8 cellular contexts compared by ENCODE assay signal in genomic region chr16:17026600-17027242, GRCh38.
DNase-seq lines count a peak whose midpoint lies in the region; ATAC-seq and TF ChIP-seq lines count a peak whose summit lies in the region.

No MANE protein-coding gene starts in this region.

- ATAC-seq in GM18505 (IDR thresholded peaks at IDR 0.05; ENCODE audit: unreplicated experiment) (peak; percentile 76), GM21515 (IDR thresholded peaks at IDR 0.05; ENCODE audit: unreplicated experiment) (peak; percentile 88), HG03460 (IDR thresholded peaks at IDR 0.05; ENCODE audit: unreplicated experiment) (peak; percentile 74), naive B cell (ENCODE audit: low read depth in 2 of 2) (peak; percentile 51 to 54), aorta (ENCODE audit: low FRiP score) (no peak)

- TF ChIP-seq POLR2A in GM18505 (IDR thresholded peaks at IDR 0.05; ENCODE audit: borderline replicate concordance, extremely low read depth, insufficient read depth, insufficient read length) = peak; percentile 11

- peaks cover 20 to 26% of the 10 kb centered on the region in 2 donors for H3K36me3 Mint-ChIP-seq in naive B cell
- no peaks in the 10 kb centered on the region for H3K36me3 Mint-ChIP-seq in nephron progenitor cell (ENCODE audit: low read depth)

- 34 to 35% methylated on average over 2 of the region's 2 CpGs for WGBS in aorta, 2 donors

- peaks cover 1% of the 10 kb centered on the region for H3K9me3 ChIP-seq in aorta (ENCODE audit: control insufficient read depth, low read length)
- H3K9me3 ChIP-seq in left ventricle myocardium inferior (replicated peaks) = peaks cover 15% of the 10 kb centered on the region

- H3K27ac ChIP-seq in aorta (ENCODE audit: low read depth in 1 of 2, low read length in 2 of 2) (no peak overlapping the region), left ventricle myocardium inferior (replicated peaks) (no peak overlapping the region)

- H3K27ac Mint-ChIP-seq in naive B cell (peak overlapping the region in 5 of 6 donors; percentile 12 to 90 (median 75)), nephron progenitor cell (no peak overlapping the region)

- H3K4me1 ChIP-seq in aorta (ENCODE audit: control insufficient read depth in 1 of 2, insufficient read depth in 2 of 2, low read length in 2 of 2) (no peaks in the 10 kb centered on the region), left ventricle myocardium inferior (no peaks in the 10 kb centered on the region)

- H3K27me3 ChIP-seq in aorta (ENCODE audit: control insufficient read depth in 1 of 2, insufficient read depth in 2 of 2, low read length in 1 of 2) (no peaks in the 10 kb centered on the region), left ventricle myocardium inferior (ENCODE audit: low read depth) (peaks cover 3% of the 10 kb centered on the region)

- H3K9me3 Mint-ChIP-seq in naive B cell (peaks cover 0 to 11% (median 3%) of the 10 kb centered on the region in 7 donors), nephron progenitor cell (peaks cover 11% of the 10 kb centered on the region)

- H3K36me3 ChIP-seq in aorta (ENCODE audit: control insufficient read depth in 1 of 2, insufficient read depth in 2 of 2, low read length in 1 of 2) (no peaks in the 10 kb centered on the region), left ventricle myocardium inferior (no peaks in the 10 kb centered on the region)

- peak; percentile 14 for DNase-seq in naive B cell
- DNase-seq in nephron progenitor cell = no peak
- DNase-seq in NCI-H748 treated with DMSO at 0.1 percent for 48 hours (lab: John Stamatoyannopoulos, UW) = no peak
- DNase-seq in aorta = no peak
- DNase-seq in left ventricle myocardium inferior = no peak

- intact Hi-C loops in aorta (cut with DNase I) = loop anchor here in 1 of 2 donors (5.0 kb wide), 1 partner anchor 49 kb away; no protein-coding TSS in a partner anchor
- intact Hi-C loops in left ventricle myocardium inferior (cut with micrococcal nuclease) = no loop called here

- TF ChIP-seq CTCF in nephron progenitor cell (IDR thresholded peaks at IDR 0.05) (no peak), left ventricle myocardium inferior (IDR thresholded peaks at IDR 0.05; ENCODE audit: borderline replicate concordance) (no peak)

- H3K4me3 Mint-ChIP-seq in naive B cell (peak overlapping the region in 7 of 8 donors; percentile 34 to 78 (median 67)), nephron progenitor cell (no peak overlapping the region)

- H3K4me3 ChIP-seq in aorta (ENCODE audit: low read length in 2 of 2) (no peak overlapping the region), left ventricle myocardium inferior (no peak overlapping the region)

- no peaks in the 10 kb centered on the region for H3K27me3 Mint-ChIP-seq in naive B cell
- H3K27me3 Mint-ChIP-seq in nephron progenitor cell (ENCODE audit: low read depth, poor library complexity) = peaks cover 4% of the 10 kb centered on the region

- H3K4me1 Mint-ChIP-seq in naive B cell = peaks cover 26 to 59% (median 43%) of the 10 kb centered on the region in 3 donors
- H3K4me1 Mint-ChIP-seq in nephron progenitor cell = peaks cover 10% of the 10 kb centered on the region
